ENCODE assay signal across 29 cellular contexts in genomic region chr2:11333431-11334183, GRCh38.
"Had no signal": no experiment of that assay in that cellular context is flagged by ENCODE, and none has a peak within 500 bp of the region (broad histone marks: within the 10 kb centered on the region; RNA-seq: fewer than 3 reads in every experiment).

No MANE protein-coding gene starts in this region.

- H3K27me3 Mint-ChIP-seq: activated CD4-positive, alpha-beta T cell treated with anti-CD3 and anti-CD28 coated beads for 36 hours; activated CD4-positive, alpha-beta T cell treated with anti-CD3 and anti-CD28 coated beads, Interleukin-2, amount 10 ng/mL, durations not matched to agents 7 days and 5 days; activated naive CD4-positive, alpha-beta T cell treated with anti-CD3 and anti-CD28 coated beads, Interleukin-2, amount 50 U/mL, for 24 hours; activated naive CD8-positive, alpha-beta T cell treated with anti-CD3 and anti-CD28 coated beads, Interleukin-2, amount 10 ng/mL, durations not matched to agents 7 days and 5 days; activated T-cell treated with anti-CD3 and anti-CD28 coated beads, Interleukin-2, amount 50 U/mL, for 24 hours; central memory CD8-positive, alpha-beta T cell had no signal

- ATAC-seq: activated CD4-positive, alpha-beta T cell treated with anti-CD3 and anti-CD28 coated beads for 36 hours; activated CD4-positive, CD25-positive, alpha-beta regulatory T cell treated with anti-CD3 and anti-CD28 coated beads, Interleukin-2, amount 50 U/mL, for 24 hours; activated CD8-positive, alpha-beta T cell treated with anti-CD3 and anti-CD28 coated beads, Interleukin-2, amount 10 ng/mL, durations not matched to agents 7 days and 5 days had no signal

- FAIRE-seq: TTC549 had no signal

- H3K4me3 ChIP-seq: ascending aorta, cardiac muscle cell, MG63, SJCRH30, SK-N-MC had no signal

- H3K27ac ChIP-seq: ascending aorta, cardiac muscle cell, SJCRH30, SK-N-MC had no signal

- H3K9me3 Mint-ChIP-seq: activated T-helper 2 cell treated with anti-CD3 and anti-CD28 coated beads, Interferon-gamma antibody, Interleukin-2, Interleukin-4, amounts not matched to agents 10 μg/mL and 5 μg/mL and 100 μg/mL, durations not matched to agents 14 hours and 24 hours and 36 hours; central memory CD8-positive, alpha-beta T cell had no signal

- H3K27me3 ChIP-seq: ascending aorta, cardiac muscle cell, MG63, SJCRH30 had no signal

- H3K36me3 ChIP-seq: ascending aorta, cardiac muscle cell, SJCRH30 had no signal

- H3K27ac Mint-ChIP-seq: activated CD4-positive, alpha-beta T cell treated with anti-CD3 and anti-CD28 coated beads for 36 hours; activated CD4-positive, alpha-beta T cell treated with anti-CD3 and anti-CD28 coated beads, Interleukin-2, amount 10 ng/mL, durations not matched to agents 7 days and 5 days; activated CD8-positive, alpha-beta T cell treated with anti-CD3 and anti-CD28 coated beads, Interleukin-2, amount 10 ng/mL, durations not matched to agents 7 days and 5 days; activated naive CD4-positive, alpha-beta T cell treated with anti-CD3 and anti-CD28 coated beads, Interleukin-2, amount 50 U/mL, for 24 hours; activated naive CD8-positive, alpha-beta T cell treated with anti-CD3 and anti-CD28 coated beads, Interleukin-2, amount 10 ng/mL, durations not matched to agents 7 days and 5 days; activated T-cell treated with anti-CD3 and anti-CD28 coated beads, Interleukin-2, amount 50 U/mL, for 24 hours; activated T-helper 2 cell treated with anti-CD3 and anti-CD28 coated beads, Interferon-gamma antibody, Interleukin-2, Interleukin-4, amounts not matched to agents 10 μg/mL and 5 μg/mL and 100 μg/mL, durations not matched to agents 14 hours and 24 hours and 36 hours had no signal

- H3K4me3 Mint-ChIP-seq: activated CD4-positive, alpha-beta T cell treated with anti-CD3 and anti-CD28 coated beads for 36 hours; activated CD4-positive, alpha-beta T cell treated with anti-CD3 and anti-CD28 coated beads, Interleukin-2, amount 10 ng/mL, durations not matched to agents 7 days and 5 days; activated CD8-positive, alpha-beta T cell treated with anti-CD3 and anti-CD28 coated beads, Interleukin-2, amount 10 ng/mL, durations not matched to agents 7 days and 5 days; activated naive CD4-positive, alpha-beta T cell treated with anti-CD3 and anti-CD28 coated beads, Interleukin-2, amount 50 U/mL, for 24 hours; activated naive CD8-positive, alpha-beta T cell treated with anti-CD3 and anti-CD28 coated beads, Interleukin-2, amount 10 ng/mL, durations not matched to agents 7 days and 5 days; activated T-cell treated with anti-CD3 and anti-CD28 coated beads, Interleukin-2, amount 50 U/mL, for 24 hours; central memory CD8-positive, alpha-beta T cell had no signal

- DNase-seq: activated CD4-positive, alpha-beta T cell treated with anti-CD3 and anti-CD28 coated beads for 36 hours; activated CD4-positive, alpha-beta T cell treated with anti-CD3 and anti-CD28 coated beads, Interleukin-2, amount 10 ng/mL, durations not matched to agents 7 days and 5 days; activated CD4-positive, alpha-beta T cell treated with anti-CD3 and anti-CD28 coated beads, Interleukin-2, amount 50 U/mL, for 48 hours; activated CD8-positive, alpha-beta T cell treated with anti-CD3 and anti-CD28 coated beads, Interleukin-2, amount 10 ng/mL, durations not matched to agents 7 days and 5 days; activated gamma-delta T cell; activated naive CD4-positive, alpha-beta T cell treated with Interleukin-2 at 50 U/mL for 16 hours; activated naive CD8-positive, alpha-beta T cell treated with anti-CD3 and anti-CD28 coated beads, Interleukin-2, amount 10 ng/mL, durations not matched to agents 7 days and 5 days; activated T-cell treated with anti-CD3 and anti-CD28 coated beads, Interleukin-2, amount 50 U/mL, for 24 hours; amygdala; Kasumi-1; KBM-7; MG63; NCI-H1048; NCI-H1105 treated with DMSO at 0.1 percent for 48 hours; NCI-H1436; NCI-H1694 treated with DMSO at 0.1 percent for 48 hours; NCI-H2029; NCI-H345; NCI-H524 treated with DMSO at 0.1 percent for 48 hours; SHP77; SJCRH30 had no signal
